Comparison of ENCODE assay signal across 8 cellular contexts in the genomic region with DNA sequence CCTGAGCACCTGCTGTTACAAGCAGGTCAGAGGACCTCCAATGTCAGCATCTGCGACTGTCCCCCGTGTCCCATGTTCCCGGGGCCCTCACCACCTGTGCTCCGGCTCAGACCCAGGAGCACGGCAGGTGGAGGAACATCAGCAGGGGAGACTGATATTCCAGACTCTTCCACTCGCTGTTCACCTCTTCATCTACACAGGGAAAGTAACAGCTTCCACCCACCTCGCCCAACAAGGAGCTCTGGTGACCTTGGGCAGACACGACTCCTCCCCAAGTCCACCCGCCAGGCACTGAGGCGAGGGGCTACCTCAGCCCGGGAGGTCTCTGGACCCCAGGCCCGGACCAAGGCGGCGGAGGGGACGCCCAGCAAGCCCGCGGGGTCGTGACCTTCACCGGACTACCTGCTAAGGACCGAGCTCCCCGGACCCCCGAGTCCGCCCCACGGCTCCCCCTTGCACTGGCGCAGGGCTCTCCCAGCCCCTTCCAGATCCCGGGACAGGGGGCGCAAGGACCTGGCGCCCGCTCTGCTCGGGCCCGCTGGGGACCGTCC.
DNase-seq lines count a peak whose midpoint lies in the region; ATAC-seq, FAIRE-seq and TF ChIP-seq lines count a peak whose summit lies in the region.
"Not testable (repeated sequence)": the region's sequence is repeated elsewhere in the genome, so short reads cannot be mapped to it uniquely, and the experiment has no call there.

No MANE protein-coding gene starts in this region.

- peak overlapping the region; percentile 68 for H3K27ac Mint-ChIP-seq in mesothelial cell of epicardium

- not testable (repeated sequence) for H3K36me3 ChIP-seq in BJ (ENCODE audit: control insufficient read depth, insufficient read depth, low read length); RWPE2 (ENCODE audit: low read depth); small intestine (ENCODE audit: control insufficient read depth in 2 of 2, insufficient read depth in 2 of 2, low read length in 2 of 2)
- H3K36me3 ChIP-seq in gastroesophageal sphincter = peaks cover 0 to 26% of the 10 kb centered on the region in 2 donors

- H3K4me3 ChIP-seq in BJ (ENCODE audit: low read depth, low read length) (peak overlapping the region; percentile 64), RWPE2 (ENCODE audit: severe bottlenecking) (peak overlapping the region; percentile 45), gastroesophageal sphincter (peak overlapping the region; percentile 43 to 64), small intestine (ENCODE audit: low read depth in 1 of 2, low read length in 2 of 2) (peak overlapping the region; percentile 36 to 73)

- TF ChIP-seq CTCF in BJ (IDR thresholded peaks at IDR 0.05; ENCODE audit: insufficient read depth, low read depth, low read length); RWPE2 (IDR thresholded peaks at IDR 0.05; ENCODE audit: poor library complexity, severe bottlenecking); gastroesophageal sphincter (IDR thresholded peaks at IDR 0.05); mesothelial cell of epicardium (IDR thresholded peaks at IDR 0.05; ENCODE audit: unreplicated experiment): not testable (repeated sequence)

- H3K4me1 Mint-ChIP-seq in mesothelial cell of epicardium = not testable (repeated sequence)

- ATAC-seq in GM19463 (IDR thresholded peaks at IDR 0.05; ENCODE audit: unreplicated experiment) (peak; percentile 5), HG03103 (IDR thresholded peaks at IDR 0.05; ENCODE audit: low read depth, unreplicated experiment) (peak; percentile 4)
- not testable (repeated sequence) for ATAC-seq in RWPE2 (ENCODE audit: low read depth); gastroesophageal sphincter

- peak overlapping the region; percentile 76 for H3K4me3 Mint-ChIP-seq in mesothelial cell of epicardium

- not testable (repeated sequence) for H3K27me3 ChIP-seq in BJ (ENCODE audit: control insufficient read depth, insufficient read depth, low read length); RWPE2 (ENCODE audit: insufficient read depth, poor library complexity, severe bottlenecking); gastroesophageal sphincter; small intestine (ENCODE audit: control insufficient read depth in 2 of 2, insufficient read depth in 2 of 2, low read length in 2 of 2)

- not testable (repeated sequence) for H3K9me3 Mint-ChIP-seq in mesothelial cell of epicardium

- FAIRE-seq in small intestine (lab: Jason Lieb, UNC) = not testable (repeated sequence)

- H3K36me3 Mint-ChIP-seq in mesothelial cell of epicardium = not testable (repeated sequence)

- H3K27me3 Mint-ChIP-seq in mesothelial cell of epicardium (ENCODE audit: low read depth) = not testable (repeated sequence)

- H3K4me1 ChIP-seq in RWPE2 (ENCODE audit: insufficient read depth, poor library complexity, severe bottlenecking); small intestine (ENCODE audit: control insufficient read depth in 2 of 2, insufficient read depth in 1 of 2, low read depth in 1 of 2, low read length in 1 of 2): not testable (repeated sequence)
- peaks cover 0 to 15% (median 0%) of the 10 kb centered on the region in 3 donors for H3K4me1 ChIP-seq in gastroesophageal sphincter

- not testable (repeated sequence) for DNase-seq in BJ (ENCODE audit: low read depth); mesothelial cell of epicardium (ENCODE audit: low spot score in 2 of 2, unreplicated experiment in 2 of 2)
- peak; percentile 71 for DNase-seq in RWPE2 (ENCODE audit: low spot score)
- DNase-seq in astrocyte of the hippocampus (ENCODE audit: low read depth, low spot score) = peak; percentile 26
- DNase-seq in small intestine = peak; percentile 13

- not testable (repeated sequence) for TF ChIP-seq EP300 in gastroesophageal sphincter (IDR thresholded peaks at IDR 0.05)

- not testable (repeated sequence) for TF ChIP-seq POLR2A in gastroesophageal sphincter (IDR thresholded peaks at IDR 0.05)

- H3K27ac ChIP-seq in RWPE2 (ENCODE audit: poor library complexity, severe bottlenecking) (peak overlapping the region; percentile 28), gastroesophageal sphincter (peak overlapping the region; percentile 29 to 85 (median 82)), small intestine (ENCODE audit: low read depth in 1 of 2, low read length in 1 of 2) (peak overlapping the region; percentile 27 to 81)

- WGBS in gastroesophageal sphincter (ENCODE audit: low coverage in 1 of 2), 2 donors = no CpG with 5 or more reads among the region's 32 CpGs
- WGBS in small intestine, 3 donors = 13 to 22% (median 16%) methylated on average over 20 to 29 of the region's 32 CpGs

- POLR2A ChIA-PET in BJ (lab: Charles Lee) = not testable (repeated sequence)

- not testable (repeated sequence) for H3K9me3 ChIP-seq in RWPE2 (ENCODE audit: severe bottlenecking); gastroesophageal sphincter; small intestine (ENCODE audit: control insufficient read depth, low read depth)

- CTCF ChIA-PET in BJ (lab: Yijun Ruan, JAX) = interaction anchor here (0.6 to 1.6 kb wide), 6 partner anchors 10 to 664 kb away, joined by 3 to 7 read pairs (median 3); no protein-coding TSS in a partner anchor

Comparison
In these comparisons a context has a peak if more than half of its experiments do, and no peak if none do; other contexts are left out.
1. H3K27ac ChIP-seq: peak in every context shown above with its lines; median percentile 82 in gastroesophageal sphincter; 54 in small intestine; 28 in RWPE2.